Comparison of ENCODE assay signal across 1 cellular context in the genomic region with DNA sequence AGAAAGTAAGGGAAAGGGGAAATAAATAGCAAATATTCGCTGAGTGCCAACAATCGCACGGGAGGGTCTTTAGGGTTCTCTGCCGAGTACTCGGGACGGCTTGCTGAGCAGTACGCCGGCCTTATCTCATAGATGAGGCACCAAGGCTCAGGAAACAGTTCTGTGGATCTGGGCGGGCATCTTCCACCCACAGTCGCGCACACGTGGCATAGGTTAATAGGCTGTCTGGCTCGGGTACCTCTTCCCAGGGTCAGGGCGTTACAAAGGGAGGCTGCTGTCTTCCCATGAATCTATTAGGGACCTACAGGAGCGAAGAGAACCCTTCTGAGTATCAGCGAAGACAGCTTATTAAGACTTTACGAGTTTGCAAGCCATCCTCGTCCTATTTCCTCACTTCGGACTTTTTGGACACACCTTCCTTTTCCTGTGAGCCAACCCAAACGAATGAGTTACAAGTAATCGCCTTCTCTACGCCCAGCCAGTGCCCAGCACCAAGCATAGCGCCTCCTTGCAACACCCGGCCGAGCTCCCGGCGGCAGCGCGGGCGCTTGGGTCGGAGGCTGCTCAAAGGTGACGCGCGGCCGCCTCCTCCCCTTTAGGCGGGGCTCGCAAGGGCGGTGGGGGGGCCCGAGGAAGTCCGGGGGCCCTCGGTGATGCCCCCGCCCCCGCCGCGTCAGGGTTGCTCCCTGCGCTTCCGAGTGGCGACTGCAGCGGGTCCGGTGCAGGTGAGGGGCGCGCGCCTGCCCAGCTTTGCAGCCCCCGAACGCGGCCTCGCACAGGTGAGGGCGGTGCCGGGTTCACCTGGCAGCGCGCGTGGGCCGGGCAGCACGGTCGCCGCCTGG.
TF ChIP-seq lines count a peak whose summit lies in the region.

A gene with protein sequence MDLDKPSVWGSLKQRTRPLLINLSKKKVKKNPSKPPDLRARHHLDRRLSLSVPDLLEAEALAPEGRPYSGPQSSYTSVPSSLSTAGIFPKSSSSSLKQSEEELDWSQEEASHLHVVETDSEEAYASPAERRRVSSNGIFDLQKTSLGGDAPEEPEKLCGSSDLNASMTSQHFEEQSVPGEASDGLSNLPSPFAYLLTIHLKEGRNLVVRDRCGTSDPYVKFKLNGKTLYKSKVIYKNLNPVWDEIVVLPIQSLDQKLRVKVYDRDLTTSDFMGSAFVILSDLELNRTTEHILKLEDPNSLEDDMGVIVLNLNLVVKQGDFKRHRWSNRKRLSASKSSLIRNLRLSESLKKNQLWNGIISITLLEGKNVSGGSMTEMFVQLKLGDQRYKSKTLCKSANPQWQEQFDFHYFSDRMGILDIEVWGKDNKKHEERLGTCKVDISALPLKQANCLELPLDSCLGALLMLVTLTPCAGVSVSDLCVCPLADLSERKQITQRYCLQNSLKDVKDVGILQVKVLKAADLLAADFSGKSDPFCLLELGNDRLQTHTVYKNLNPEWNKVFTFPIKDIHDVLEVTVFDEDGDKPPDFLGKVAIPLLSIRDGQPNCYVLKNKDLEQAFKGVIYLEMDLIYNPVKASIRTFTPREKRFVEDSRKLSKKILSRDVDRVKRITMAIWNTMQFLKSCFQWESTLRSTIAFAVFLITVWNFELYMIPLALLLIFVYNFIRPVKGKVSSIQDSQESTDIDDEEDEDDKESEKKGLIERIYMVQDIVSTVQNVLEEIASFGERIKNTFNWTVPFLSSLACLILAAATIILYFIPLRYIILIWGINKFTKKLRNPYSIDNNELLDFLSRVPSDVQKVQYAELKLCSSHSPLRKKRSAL (plus strand): TSS at position 676 of the 842 bp plus-strand sequence. CDS start 66,705 bp downstream, outside the sequence.

TF ChIP-seq in liver, 16 proteins besides CTCF, POLR2A, EP300 and RAD21 (continued from another document):
- TF ChIP-seq, protein P1, sequence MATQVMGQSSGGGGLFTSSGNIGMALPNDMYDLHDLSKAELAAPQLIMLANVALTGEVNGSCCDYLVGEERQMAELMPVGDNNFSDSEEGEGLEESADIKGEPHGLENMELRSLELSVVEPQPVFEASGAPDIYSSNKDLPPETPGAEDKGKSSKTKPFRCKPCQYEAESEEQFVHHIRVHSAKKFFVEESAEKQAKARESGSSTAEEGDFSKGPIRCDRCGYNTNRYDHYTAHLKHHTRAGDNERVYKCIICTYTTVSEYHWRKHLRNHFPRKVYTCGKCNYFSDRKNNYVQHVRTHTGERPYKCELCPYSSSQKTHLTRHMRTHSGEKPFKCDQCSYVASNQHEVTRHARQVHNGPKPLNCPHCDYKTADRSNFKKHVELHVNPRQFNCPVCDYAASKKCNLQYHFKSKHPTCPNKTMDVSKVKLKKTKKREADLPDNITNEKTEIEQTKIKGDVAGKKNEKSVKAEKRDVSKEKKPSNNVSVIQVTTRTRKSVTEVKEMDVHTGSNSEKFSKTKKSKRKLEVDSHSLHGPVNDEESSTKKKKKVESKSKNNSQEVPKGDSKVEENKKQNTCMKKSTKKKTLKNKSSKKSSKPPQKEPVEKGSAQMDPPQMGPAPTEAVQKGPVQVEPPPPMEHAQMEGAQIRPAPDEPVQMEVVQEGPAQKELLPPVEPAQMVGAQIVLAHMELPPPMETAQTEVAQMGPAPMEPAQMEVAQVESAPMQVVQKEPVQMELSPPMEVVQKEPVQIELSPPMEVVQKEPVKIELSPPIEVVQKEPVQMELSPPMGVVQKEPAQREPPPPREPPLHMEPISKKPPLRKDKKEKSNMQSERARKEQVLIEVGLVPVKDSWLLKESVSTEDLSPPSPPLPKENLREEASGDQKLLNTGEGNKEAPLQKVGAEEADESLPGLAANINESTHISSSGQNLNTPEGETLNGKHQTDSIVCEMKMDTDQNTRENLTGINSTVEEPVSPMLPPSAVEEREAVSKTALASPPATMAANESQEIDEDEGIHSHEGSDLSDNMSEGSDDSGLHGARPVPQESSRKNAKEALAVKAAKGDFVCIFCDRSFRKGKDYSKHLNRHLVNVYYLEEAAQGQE (IDR thresholded peaks at IDR 0.05), result no peak
- TF ChIP-seq YY1 (IDR thresholded peaks at IDR 0.05) (no peak), HNF4A (conservative IDR thresholded peaks at IDR 0.05) (no peak), FOXA2 (IDR thresholded peaks at IDR 0.05) (no peak), HNF4G (IDR thresholded peaks at IDR 0.05) (no peak), RXRA (IDR thresholded peaks at IDR 0.05) (no peak), NR2F2 (IDR thresholded peaks at IDR 0.05) (no peak), GABPA (IDR thresholded peaks at IDR 0.05 in 1 of 2, conservative IDR thresholded peaks at IDR 0.05 in 1 of 2) (no peak), JUND (IDR thresholded peaks at IDR 0.05) (no peak), SP1 (IDR thresholded peaks at IDR 0.05) (no peak), FOXA1 (IDR thresholded peaks at IDR 0.05) (no peak), EGR1 (IDR thresholded peaks at IDR 0.05; ENCODE audit: low read depth in 2 of 2) (no peak)
- TF ChIP-seq, protein P2, sequence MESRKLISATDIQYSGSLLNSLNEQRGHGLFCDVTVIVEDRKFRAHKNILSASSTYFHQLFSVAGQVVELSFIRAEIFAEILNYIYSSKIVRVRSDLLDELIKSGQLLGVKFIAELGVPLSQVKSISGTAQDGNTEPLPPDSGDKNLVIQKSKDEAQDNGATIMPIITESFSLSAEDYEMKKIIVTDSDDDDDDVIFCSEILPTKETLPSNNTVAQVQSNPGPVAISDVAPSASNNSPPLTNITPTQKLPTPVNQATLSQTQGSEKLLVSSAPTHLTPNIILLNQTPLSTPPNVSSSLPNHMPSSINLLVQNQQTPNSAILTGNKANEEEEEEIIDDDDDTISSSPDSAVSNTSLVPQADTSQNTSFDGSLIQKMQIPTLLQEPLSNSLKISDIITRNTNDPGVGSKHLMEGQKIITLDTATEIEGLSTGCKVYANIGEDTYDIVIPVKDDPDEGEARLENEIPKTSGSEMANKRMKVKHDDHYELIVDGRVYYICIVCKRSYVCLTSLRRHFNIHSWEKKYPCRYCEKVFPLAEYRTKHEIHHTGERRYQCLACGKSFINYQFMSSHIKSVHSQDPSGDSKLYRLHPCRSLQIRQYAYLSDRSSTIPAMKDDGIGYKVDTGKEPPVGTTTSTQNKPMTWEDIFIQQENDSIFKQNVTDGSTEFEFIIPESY (IDR thresholded peaks at IDR 0.05), result no peak
- TF ChIP-seq, protein P3, sequence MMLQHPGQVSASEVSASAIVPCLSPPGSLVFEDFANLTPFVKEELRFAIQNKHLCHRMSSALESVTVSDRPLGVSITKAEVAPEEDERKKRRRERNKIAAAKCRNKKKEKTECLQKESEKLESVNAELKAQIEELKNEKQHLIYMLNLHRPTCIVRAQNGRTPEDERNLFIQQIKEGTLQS (IDR thresholded peaks at IDR 0.05), result no peak
- TF ChIP-seq, protein P4, sequence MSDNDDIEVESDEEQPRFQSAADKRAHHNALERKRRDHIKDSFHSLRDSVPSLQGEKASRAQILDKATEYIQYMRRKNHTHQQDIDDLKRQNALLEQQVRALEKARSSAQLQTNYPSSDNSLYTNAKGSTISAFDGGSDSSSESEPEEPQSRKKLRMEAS (IDR thresholded peaks at IDR 0.05), result no peak
